11 cellular contexts compared by ENCODE assay signal in the genomic region with DNA sequence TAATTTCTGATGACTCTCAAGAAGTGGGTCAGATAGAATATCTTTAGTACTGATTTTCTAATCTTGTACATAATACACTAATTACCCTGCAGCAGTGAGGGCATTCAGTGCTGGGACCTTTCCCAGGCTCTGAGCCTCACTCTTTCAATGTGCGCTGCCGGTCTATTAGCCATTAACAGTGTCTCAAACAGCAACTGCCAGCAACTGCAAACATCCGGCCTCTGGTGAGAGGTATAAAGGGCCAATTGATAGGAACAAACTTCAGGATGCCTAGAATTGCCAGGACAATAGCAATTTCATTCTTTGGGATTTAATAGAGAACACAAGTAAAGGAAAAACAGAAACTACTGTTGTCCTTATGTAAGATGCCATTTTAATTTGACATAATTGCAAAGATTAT.
DNase-seq lines count a peak whose midpoint lies in the region; ATAC-seq and TF ChIP-seq lines count a peak whose summit lies in the region.
"Had no signal": no experiment of that assay in that cellular context is flagged by ENCODE, and none has a peak within 500 bp of the region (broad histone marks: within the 10 kb centered on the region; RNA-seq: fewer than 3 reads in every experiment).

No MANE protein-coding gene starts in this region.

- H3K4me3 ChIP-seq in brain microvascular endothelial cell (ENCODE audit: low read depth, low read length): no peak overlapping the region
- H3K4me3 ChIP-seq: BLaER1 treated with 17β-estradiol and CSF1 and Interleukin-3, amounts not matched to agents 10 nM and 100 nM; HAP-1 had no signal

- no peaks in the 10 kb centered on the region for H3K9me3 ChIP-seq in T-helper 17 cell (ENCODE audit: control insufficient read depth, low read length, poor library complexity, severe bottlenecking)
- H3K9me3 ChIP-seq: BLaER1 treated with 17β-estradiol and CSF1 and Interleukin-3, amounts not matched to agents 10 nM and 100 nM; HAP-1 had no signal

- no peaks in the 10 kb centered on the region for H3K36me3 Mint-ChIP-seq in T-helper 17 cell (ENCODE audit: low read depth)
- H3K36me3 Mint-ChIP-seq: activated naive CD8-positive, alpha-beta T cell had no signal

- no peak for ATAC-seq in GM21515 (IDR thresholded peaks at IDR 0.05; ENCODE audit: unreplicated experiment)
- ATAC-seq in T-helper 17 cell: no peak

- TF ChIP-seq CTCF in brain microvascular endothelial cell (IDR thresholded peaks at IDR 0.05; ENCODE audit: low read depth, low read length, missing control alignments): no peak

- H3K27me3 ChIP-seq in brain microvascular endothelial cell (replicated peaks): no peaks in the 10 kb centered on the region
- H3K27me3 ChIP-seq: BLaER1 treated with 17β-estradiol and CSF1 and Interleukin-3, amounts not matched to agents 10 nM and 100 nM had no signal

- peak; percentile 40 for DNase-seq in DMS153 treated with DMSO at 0.1 percent for 48 hours (lab: John Stamatoyannopoulos, UW; ENCODE audit: unreplicated experiment)
- peak; percentile 46 for DNase-seq in NCI-H748 treated with DMSO at 0.1 percent for 48 hours (lab: John Stamatoyannopoulos, UW)
- DNase-seq in foreskin melanocyte: peak; percentile 88
- peak; percentile 40 for DNase-seq in midbrain (lab: John Stamatoyannopoulos, UW)
- DNase-seq in brain microvascular endothelial cell: no peak
- no peak for DNase-seq in T-helper 17 cell
- DNase-seq in HPDE6-E6E7 (ENCODE audit: extremely low spot score): no peak

- no peak overlapping the region for H3K27ac Mint-ChIP-seq in T-helper 17 cell
- H3K27ac Mint-ChIP-seq: activated naive CD8-positive, alpha-beta T cell had no signal

- no peak overlapping the region for H3K27ac ChIP-seq in brain microvascular endothelial cell
- H3K27ac ChIP-seq: BLaER1 treated with 17β-estradiol and CSF1 and Interleukin-3, amounts not matched to agents 10 nM and 100 nM had no signal

- no peak overlapping the region for H3K4me3 Mint-ChIP-seq in T-helper 17 cell
- H3K4me3 Mint-ChIP-seq: activated naive CD8-positive, alpha-beta T cell had no signal

- no peaks in the 10 kb centered on the region for H3K36me3 ChIP-seq in brain microvascular endothelial cell (replicated peaks)
- H3K36me3 ChIP-seq: BLaER1 treated with 17β-estradiol and CSF1 and Interleukin-3, amounts not matched to agents 10 nM and 100 nM; HAP-1 had no signal

- no peaks in the 10 kb centered on the region for H3K4me1 Mint-ChIP-seq in T-helper 17 cell

- H3K27me3 Mint-ChIP-seq in T-helper 17 cell: no peaks in the 10 kb centered on the region
- H3K27me3 Mint-ChIP-seq: activated naive CD8-positive, alpha-beta T cell had no signal

- in situ Hi-C loops in brain microvascular endothelial cell (cut with HindIII; ENCODE audit: low pct_ligation_motif_present, low sequenced_read_pairs): no loop called here

Comparison
In these comparisons a context has a peak if more than half of its experiments do, and no peak if none do; other contexts are left out.
1. DNase-seq: peak in DMS153 treated with DMSO at 0.1 percent for 48 hours (single experiment), NCI-H748 treated with DMSO at 0.1 percent for 48 hours (single experiment), foreskin melanocyte (single experiment) and midbrain (single experiment); none in brain microvascular endothelial cell (single experiment), T-helper 17 cell (0 of 3) and HPDE6-E6E7 (single experiment).